In the genomic region with DNA sequence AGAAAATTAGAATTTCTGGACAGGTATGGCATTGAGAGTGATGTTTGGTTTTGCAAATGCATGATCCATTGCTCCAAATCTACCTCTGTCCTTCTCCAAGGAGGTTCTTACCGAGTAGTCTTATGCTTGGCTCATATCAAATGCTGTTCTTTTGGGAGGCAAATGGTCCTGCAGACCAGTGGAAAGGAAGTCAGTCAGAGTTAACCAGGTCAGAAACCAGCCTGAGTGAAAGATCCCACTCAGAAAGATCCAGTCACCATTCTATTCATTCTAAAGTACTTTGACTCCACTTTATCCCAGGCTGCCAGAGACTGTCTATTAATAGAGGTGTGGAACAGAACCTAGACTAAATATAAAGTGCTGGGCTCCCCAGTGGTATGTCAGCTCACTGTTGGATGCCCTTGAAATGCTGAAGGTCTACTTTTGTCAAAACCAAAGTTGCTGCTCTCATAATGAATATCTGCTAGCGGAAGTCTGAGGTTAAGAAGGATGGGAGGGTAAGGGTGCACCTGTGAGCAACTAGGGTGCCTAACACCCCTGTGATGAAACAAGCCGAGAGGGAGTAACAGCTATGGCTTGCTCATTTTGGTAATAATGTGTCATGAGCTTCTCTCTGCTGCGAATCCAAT, we compare ENCODE assay signal across 10 cellular contexts.
A peak's percentile ranks its signal among the peaks of the same experiment; 100 is the strongest.
DNase-seq lines count a peak whose midpoint lies in the region; ATAC-seq and TF ChIP-seq lines count a peak whose summit lies in the region.
"Had no signal": no experiment of that assay in that cellular context is flagged by ENCODE, and none has a peak within 500 bp of the region (broad histone marks: within the 10 kb centered on the region; RNA-seq: fewer than 3 reads in every experiment).

No MANE protein-coding gene starts in this region.

- peaks cover 6 to 18% (median 7%) of the 10 kb centered on the region in 11 experiments; a peak in 21 of 22 replicates for H3K27me3 ChIP-seq in BLaER1 treated with 17β-estradiol and CSF1 and Interleukin-3, amounts not matched to agents 10 nM and 100 nM
- no peaks in the 10 kb centered on the region for H3K27me3 ChIP-seq in testis
- H3K27me3 ChIP-seq: tibial artery had no signal

- WGBS in testis, 2 donors = 93 to 95% methylated on average over 4 of the region's 4 CpGs

- peak overlapping the region in 8 of 11 experiments; percentile 16 to 74 (median 48); a peak in 15 of 22 replicates for H3K4me2 ChIP-seq in BLaER1 treated with 17β-estradiol and CSF1 and Interleukin-3, amounts not matched to agents 10 nM and 100 nM

- intact Hi-C loops in testis (cut with DNase I; ENCODE audit: low total_unique reads) = no loop called here

- H3K4me1 ChIP-seq in BLaER1 treated with 17β-estradiol and CSF1 and Interleukin-3, amounts not matched to agents 10 nM and 100 nM = peaks cover 0 to 28% (median 9%) of the 10 kb centered on the region in 10 experiments; a peak in 13 of 20 replicates
- no peaks in the 10 kb centered on the region for H3K4me1 ChIP-seq in testis
- H3K4me1 ChIP-seq: foreskin keratinocyte had no signal

- no peak for TF ChIP-seq POLR2A in testis (IDR thresholded peaks at IDR 0.05)

- DNase-seq in GM19238 (ENCODE audit: insufficient read length, low spot score) = peak; percentile 18
- no peak for DNase-seq in NCI-H2107 (lab: John Stamatoyannopoulos, UW)
- no peak for DNase-seq in T1000 (lab: John Stamatoyannopoulos, UW)
- no peak for DNase-seq in stimulated activated CD4-positive, alpha-beta T cell treated with anti-CD3 and anti-CD28 coated beads, Interleukin-2, amount 100 ng/mL, for 48 hours
- no peak for DNase-seq in testis
- DNase-seq: foreskin keratinocyte, tibial artery had no signal

- no peak for TF ChIP-seq CTCF in testis (IDR thresholded peaks at IDR 0.05)

- no peak overlapping the region for H3K9ac ChIP-seq in BLaER1 treated with 17β-estradiol and CSF1 and Interleukin-3, amounts not matched to agents 10 nM and 100 nM

- H4K20me1 ChIP-seq in BLaER1 treated with 17β-estradiol and CSF1 and Interleukin-3, amounts not matched to agents 10 nM and 100 nM = no peaks in the 10 kb centered on the region

- ATAC-seq in HG02763 (IDR thresholded peaks at IDR 0.05; ENCODE audit: unreplicated experiment) (peak; percentile 99), HG03571 (IDR thresholded peaks at IDR 0.05; ENCODE audit: unreplicated experiment) (peak; percentile 97)
- ATAC-seq: foreskin keratinocyte had no signal

- no peaks in the 10 kb centered on the region for H3K36me3 ChIP-seq in BLaER1 treated with 17β-estradiol and CSF1 and Interleukin-3, amounts not matched to agents 10 nM and 100 nM
- no peaks in the 10 kb centered on the region for H3K36me3 ChIP-seq in testis (ENCODE audit: low read depth, missing control alignments)
- H3K36me3 ChIP-seq: tibial artery had no signal

- H3K27ac ChIP-seq in BLaER1 treated with 17β-estradiol and CSF1 and Interleukin-3, amounts not matched to agents 10 nM and 100 nM = no peak overlapping the region
- no peak overlapping the region for H3K27ac ChIP-seq in testis
- H3K27ac ChIP-seq: foreskin keratinocyte, tibial artery had no signal

- peaks cover 0 to 24% (median 6%) of the 10 kb centered on the region in 11 experiments; a peak in 8 of 22 replicates for H3K9me3 ChIP-seq in BLaER1 treated with 17β-estradiol and CSF1 and Interleukin-3, amounts not matched to agents 10 nM and 100 nM (replicated peaks in 1 of 11)
- H3K9me3 ChIP-seq in testis = no peaks in the 10 kb centered on the region
- H3K9me3 ChIP-seq: tibial artery had no signal

- H3K4me3 ChIP-seq in BLaER1 treated with 17β-estradiol and CSF1 and Interleukin-3, amounts not matched to agents 10 nM and 100 nM = no peak overlapping the region
- no peak overlapping the region for H3K4me3 ChIP-seq in testis
- H3K4me3 ChIP-seq: tibial artery had no signal
